Comparison of ENCODE assay signal across 26 cellular contexts in genomic region chr9:17130725-17131124, GRCh38.
"Had no signal": no experiment of that assay in that cellular context is flagged by ENCODE, and none has a peak within 500 bp of the region (broad histone marks: within the 10 kb centered on the region; RNA-seq: fewer than 3 reads in every experiment).

No MANE protein-coding gene starts in this region.

- H3K27me3 ChIP-seq: hepatocyte, left lung, ovary, sigmoid colon, suprapubic skin, tibial artery, upper lobe of right lung had no signal

- H3K79me2 ChIP-seq: hepatocyte had no signal

- H3K36me3 Mint-ChIP-seq: mesothelial cell of epicardium; natural killer cell; stimulated activated effector memory CD8-positive, alpha-beta T cell treated with anti-CD3 and anti-CD28 coated beads, Interleukin-12 subunit alpha, Interleukin-12 subunit beta, amount 100 ng/mL, for 72 hours had no signal

- H3K4me3 ChIP-seq: heart right ventricle, hepatocyte, left lung, lung, neural progenitor cell, ovary, sigmoid colon, spleen, suprapubic skin, thoracic aorta, tibial artery, upper lobe of right lung had no signal

- DNase-seq: heart right ventricle; islet precursor cell; left lung; mesendoderm; naive B cell; natural killer cell; nephron progenitor cell; ovary; retina; right cardiac atrium; sigmoid colon; small intestine; spleen; stimulated activated CD4-positive, alpha-beta T cell treated with anti-CD3 and anti-CD28 coated beads, Interleukin-4, amount 100 ng/mL, for 24 hours; stimulated activated naive CD4-positive, alpha-beta T cell; tibial artery; upper lobe of right lung had no signal

- H3K4me3 Mint-ChIP-seq: mesothelial cell of epicardium; naive B cell; natural killer cell; nephron progenitor cell; neural progenitor cell; stimulated activated effector memory CD8-positive, alpha-beta T cell treated with anti-CD3 and anti-CD28 coated beads, Interleukin-12 subunit alpha, Interleukin-12 subunit beta, amount 100 ng/mL, for 72 hours; stimulated activated naive CD8-positive, alpha-beta T cell treated with anti-CD3 and anti-CD28 coated beads, Interleukin-15, Interleukin-2, amounts not matched to agents 100 ng/mL and 50 ng/mL, for 24 hours had no signal

- H3K9me3 Mint-ChIP-seq: mesothelial cell of epicardium, natural killer cell, nephron progenitor cell, neural progenitor cell had no signal

- H3K27ac ChIP-seq: heart right ventricle, hepatocyte, left lung, neural progenitor cell, ovary, sigmoid colon, suprapubic skin, thoracic aorta, tibial artery, upper lobe of right lung had no signal

- H3K4me1 ChIP-seq: neural progenitor cell had no signal

- H2AFZ ChIP-seq: hepatocyte, neural progenitor cell had no signal

- H3K4me2 ChIP-seq: hepatocyte, neural progenitor cell had no signal

- H3K27ac Mint-ChIP-seq: mesothelial cell of epicardium; naive B cell; natural killer cell; nephron progenitor cell; neural progenitor cell; progenitor cell of endocrine pancreas; stimulated activated effector memory CD8-positive, alpha-beta T cell treated with anti-CD3 and anti-CD28 coated beads, Interleukin-12 subunit alpha, Interleukin-12 subunit beta, amount 100 ng/mL, for 72 hours; stimulated activated naive CD8-positive, alpha-beta T cell treated with anti-CD3 and anti-CD28 coated beads, Interleukin-15, Interleukin-2, amounts not matched to agents 100 ng/mL and 50 ng/mL, for 24 hours had no signal

- ATAC-seq: heart right ventricle; left lung; natural killer cell; right cardiac atrium; stimulated activated effector memory CD8-positive, alpha-beta T cell treated with anti-CD3 and anti-CD28 coated beads, Interleukin-12 subunit alpha, Interleukin-12 subunit beta, amount 100 ng/mL, for 72 hours; upper lobe of right lung had no signal

- H3K36me3 ChIP-seq: heart right ventricle, left lung, neural progenitor cell, ovary, sigmoid colon, spleen, suprapubic skin, thoracic aorta, tibial artery, upper lobe of right lung had no signal
